Comparison of ENCODE assay signal across 12 cellular contexts in the genomic region with DNA sequence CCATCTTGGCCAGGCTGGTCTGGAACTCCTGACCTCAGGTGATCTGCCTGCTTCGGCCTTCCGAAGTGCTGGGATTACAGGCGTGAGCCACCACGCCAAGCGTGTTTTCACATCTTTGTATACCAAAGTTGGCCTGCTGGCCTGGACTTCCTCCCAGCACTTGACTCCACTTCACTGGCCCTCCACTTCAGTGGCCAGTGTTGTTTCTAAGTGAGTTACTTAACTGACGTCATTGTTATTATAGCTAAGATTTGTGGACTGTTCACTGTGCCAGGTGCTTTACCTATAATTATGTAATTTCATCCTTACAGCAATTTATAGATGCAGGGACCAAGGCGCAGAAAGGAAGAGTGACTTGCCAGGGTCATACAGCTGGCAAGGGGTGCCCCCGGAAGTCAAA.
"Had no signal": no experiment of that assay in that cellular context is flagged by ENCODE, and none has a peak within 500 bp of the region (broad histone marks: within the 10 kb centered on the region; RNA-seq: fewer than 3 reads in every experiment).

No MANE protein-coding gene starts in this region.

- ATAC-seq: activated CD4-positive, alpha-beta T cell treated with anti-CD3 and anti-CD28 coated beads for 36 hours; gastroesophageal sphincter had no signal

- DNase-seq: activated CD4-positive, alpha-beta memory T cell treated with anti-CD3 and anti-CD28 coated beads, Interleukin-2, amount 10 ng/mL, durations not matched to agents 7 days and 5 days; activated naive CD4-positive, alpha-beta T cell; left ventricle myocardium superior; midbrain; stimulated activated CD4-positive, alpha-beta T cell treated with anti-CD3 and anti-CD28 coated beads, Interleukin-4, amount 100 ng/mL, for 4 hours; T-helper 1 cell had no signal

- H3K27ac Mint-ChIP-seq: activated CD4-positive, alpha-beta memory T cell treated with anti-CD3 and anti-CD28 coated beads, Interleukin-2, amount 10 ng/mL, durations not matched to agents 7 days and 5 days; activated CD4-positive, alpha-beta T cell treated with anti-CD3 and anti-CD28 coated beads for 36 hours; neural progenitor cell had no signal

- H3K36me3 ChIP-seq: gastroesophageal sphincter, neural progenitor cell, tibial nerve, WERI-Rb-1 had no signal

- H3K9me3 ChIP-seq: gastroesophageal sphincter, tibial nerve had no signal

- H3K4me3 ChIP-seq: gastroesophageal sphincter, neural progenitor cell, tibial nerve had no signal

- H3K4me3 Mint-ChIP-seq: activated CD4-positive, alpha-beta memory T cell treated with anti-CD3 and anti-CD28 coated beads, Interleukin-2, amount 10 ng/mL, durations not matched to agents 7 days and 5 days; activated CD4-positive, alpha-beta T cell treated with anti-CD3 and anti-CD28 coated beads for 36 hours; neural progenitor cell had no signal

- H3K4me1 ChIP-seq: neural progenitor cell, parathyroid adenoma had no signal

- H3K9me3 Mint-ChIP-seq: activated CD4-positive, alpha-beta memory T cell treated with anti-CD3 and anti-CD28 coated beads, Interleukin-2, amount 10 ng/mL, durations not matched to agents 7 days and 5 days; neural progenitor cell had no signal

- H3K27me3 ChIP-seq: gastroesophageal sphincter, neural progenitor cell, tibial nerve had no signal

- H3K27ac ChIP-seq: gastroesophageal sphincter, neural progenitor cell, parathyroid adenoma, WERI-Rb-1 had no signal

- H3K36me3 Mint-ChIP-seq: neural progenitor cell had no signal

- H3K4me1 Mint-ChIP-seq: activated CD4-positive, alpha-beta T cell treated with anti-CD3 and anti-CD28 coated beads for 36 hours had no signal
